Comparison of ENCODE assay signal across 8 cellular contexts in genomic region chr6:42563697-42564495, GRCh38. TPM values are rescaled to one million over a fixed set of nuclear protein-coding genes. Genes with fewer than 3 reads are reported as not detected.
DNase-seq lines count a peak whose midpoint lies in the region; ATAC-seq, FAIRE-seq and TF ChIP-seq lines count a peak whose summit lies in the region.

UBR2 (plus strand) TSS chr6:42564029; CDS start chr6:42564320, 291 bp downstream.

- H3K4me1 ChIP-seq in right atrium auricular region (peaks cover 0 to 24% of the 10 kb centered on the region in 2 donors), psoas muscle (peaks cover 22% of the 10 kb centered on the region)

- ATAC-seq in GM18499 (IDR thresholded peaks at IDR 0.05; ENCODE audit: insufficient read depth, unreplicated experiment) (peak; percentile 72), HG02943 (IDR thresholded peaks at IDR 0.05; ENCODE audit: low read depth, unreplicated experiment) (peak; percentile 87), psoas muscle (peak; percentile 94 to 98 (median 96))

- H3K27ac ChIP-seq in right atrium auricular region, result peak within 1 kb of the TSS; percentile 95 to 97
- peak within 1 kb of the TSS; percentile 90 for H3K27ac ChIP-seq in psoas muscle

- H3K4me3 ChIP-seq in right atrium auricular region (peak within 1 kb of the TSS; percentile 82 to 83), psoas muscle (peak within 1 kb of the TSS; percentile 87)

- 0 to 1% (median 0%) methylated on average over 47 to 50 of the region's 50 CpGs for WGBS in psoas muscle, 3 donors

- H3K27me3 ChIP-seq in right atrium auricular region (no peaks in the 10 kb centered on the region), psoas muscle (ENCODE audit: insufficient read depth in 3 of 3, low read length in 2 of 3) (no peaks in the 10 kb centered on the region)

- DNase-seq in NCI-H187 treated with DMSO at 0.1 percent for 48 hours (lab: John Stamatoyannopoulos, UW), result peak; percentile 90
- peak; percentile 76 to 99 (median 95) for DNase-seq in anterior cingulate cortex (lab: John Stamatoyannopoulos, UW)
- DNase-seq in right atrium auricular region (ENCODE audit: low spot score), result peak; percentile 99
- peak; percentile 95 to 97 for DNase-seq in psoas muscle
- DNase-seq in urothelium cell line (ENCODE audit: low spot score), result peak; percentile 95

- no peaks in the 10 kb centered on the region for H3K36me3 ChIP-seq in right atrium auricular region
- peaks cover 0 to 4% of the 10 kb centered on the region in 2 donors for H3K36me3 ChIP-seq in psoas muscle (ENCODE audit: insufficient read depth in 1 of 2, low read depth in 1 of 2)

- no peak for FAIRE-seq in urothelium cell line (lab: Jason Lieb, UNC)

- intact Hi-C loops in T-helper 2 cell treated with Interferon-gamma antibody and Interleukin-4, amounts not matched to agents 100 ng/mL and 5 ng/mL, for 36 hours (cut with micrococcal nuclease), result loop anchor here (1.0 to 10.0 kb wide), 9 partner anchors 111 to 777 kb away; partner anchors contain the start of genes CNPY3, CUL7, KLC4 and MRPL2
- intact Hi-C loops in psoas muscle (cut with DNase I), result no loop called here

- peak in 1 of 2 donors; percentile 52 for TF ChIP-seq CTCF in right atrium auricular region (IDR thresholded peaks at IDR 0.05)
- TF ChIP-seq CTCF in psoas muscle (IDR thresholded peaks at IDR 0.05), result no peak

- H3K9me3 ChIP-seq in right atrium auricular region (no peaks in the 10 kb centered on the region), psoas muscle (no peaks in the 10 kb centered on the region)

RNA-seq across cellular contexts. Expression of gene UBR2, which starts in this region (rescaled TPM):
- 29.7 and 30.0 TPM in 2 replicates for total RNA-seq in T-helper 2 cell treated with Interferon-gamma antibody and Interleukin-4, amounts not matched to agents 100 ng/mL and 5 ng/mL, for 36 hours
- total RNA-seq in right atrium auricular region (10 to 100 TPM; 18.6 to 27.8 TPM), psoas muscle (10 to 100 TPM; 33.6 to 40.2 (median 34.3) TPM)
- 10 to 100 TPM in 2 of 3 donors, 1 to 10 TPM in 1; 9.4 to 22.9 (median 11.0) TPM for polyA plus RNA-seq in psoas muscle

Comparison
In these comparisons a context has a peak if more than half of its experiments do, and no peak if none do; other contexts are left out.
1. Peak in every context shown above with its lines: DNase-seq, ATAC-seq, H3K4me3 ChIP-seq and H3K27ac ChIP-seq.